In the genomic region with DNA sequence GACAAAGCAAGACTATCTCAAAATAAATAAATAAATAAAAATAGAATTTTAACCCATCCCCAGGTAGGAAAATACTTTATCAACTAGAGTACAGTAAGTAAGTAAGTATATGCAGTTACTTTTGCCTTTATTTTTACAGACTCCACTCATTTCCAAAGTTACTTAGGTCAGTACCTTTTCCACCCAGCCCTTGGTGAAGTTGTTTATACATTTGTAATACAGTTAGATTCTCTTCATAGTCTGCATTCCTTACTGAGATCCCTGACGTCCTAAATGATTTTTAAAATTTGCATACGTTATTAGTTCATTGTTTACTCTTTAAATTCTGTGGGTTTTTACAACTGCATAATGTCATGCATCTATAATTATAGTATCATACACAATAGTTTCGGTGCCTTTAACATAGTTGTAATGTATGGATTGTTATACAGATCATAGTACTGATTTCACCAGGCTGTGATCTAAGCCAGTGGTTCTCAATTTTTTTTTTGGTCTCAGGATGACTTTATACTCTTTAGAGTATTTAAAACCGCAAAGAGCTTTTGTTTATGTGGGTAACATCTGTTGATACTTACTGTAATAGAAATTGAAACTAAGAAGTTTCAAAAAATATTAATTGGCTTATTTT, we compare ENCODE assay signal across 10 cellular contexts. TPM values are rescaled to one million over a fixed set of nuclear protein-coding genes. Genes with fewer than 3 reads are reported as not detected.
A peak's percentile ranks its signal among the peaks of the same experiment; 100 is the strongest.
DNase-seq lines count a peak whose midpoint lies in the region; ATAC-seq and TF ChIP-seq lines count a peak whose summit lies in the region.
"Had no signal": no experiment of that assay in that cellular context is flagged by ENCODE, and none has a peak within 500 bp of the region (broad histone marks: within the 10 kb centered on the region; RNA-seq: fewer than 3 reads in every experiment).

No MANE protein-coding gene starts in this region.

- H2BK120ac ChIP-seq in mesendoderm (ENCODE audit: low read depth, low read length), result no peak overlapping the region

- no peak overlapping the region for H3K4me3 ChIP-seq in naive thymus-derived CD4-positive, alpha-beta T cell (ENCODE audit: low read length)
- H3K4me3 ChIP-seq in lower leg skin (ENCODE audit: low read depth, poor library complexity, severe bottlenecking), result no peak overlapping the region
- no peak overlapping the region for H3K4me3 ChIP-seq in mesendoderm (ENCODE audit: low read length)

- no peak overlapping the region for H3K56ac ChIP-seq in mesendoderm (ENCODE audit: low read length)

- H3K27me3 Mint-ChIP-seq in naive thymus-derived CD4-positive, alpha-beta T cell, result no peaks in the 10 kb centered on the region
- H3K27me3 Mint-ChIP-seq: activated naive CD4-positive, alpha-beta T cell treated with anti-CD3 and anti-CD28 coated beads, Interleukin-2, amount 50 U/mL, for 24 hours had no signal

- TF ChIP-seq POLR2A in lower leg skin (IDR thresholded peaks at IDR 0.05), result no peak

- H2AK5ac ChIP-seq in mesendoderm (ENCODE audit: low read length), result no peak overlapping the region

- H2BK15ac ChIP-seq in mesendoderm (replicated peaks; ENCODE audit: low read depth), result no peak overlapping the region

- H3K18ac ChIP-seq in mesendoderm (ENCODE audit: low read length), result no peak overlapping the region

- no peaks in the 10 kb centered on the region for H3K9me3 ChIP-seq in naive thymus-derived CD4-positive, alpha-beta T cell (ENCODE audit: control insufficient read depth in 2 of 3, low read length in 3 of 3)

- H3K23ac ChIP-seq in mesendoderm (ENCODE audit: low read length), result no peak overlapping the region

- H4K8ac ChIP-seq in mesendoderm (ENCODE audit: low read depth, low read length), result no peak overlapping the region

- H3K4me1 Mint-ChIP-seq in naive thymus-derived CD4-positive, alpha-beta T cell, result peaks cover 26 to 49% (median 33%) of the 10 kb centered on the region in 7 donors

- H3K9me3 Mint-ChIP-seq in naive thymus-derived CD4-positive, alpha-beta T cell, result no peaks in the 10 kb centered on the region
- H3K9me3 Mint-ChIP-seq: activated naive CD4-positive, alpha-beta T cell treated with anti-CD3 and anti-CD28 coated beads, Interleukin-2, amount 50 U/mL, for 24 hours had no signal

- ATAC-seq in GM18858 (IDR thresholded peaks at IDR 0.05; ENCODE audit: unreplicated experiment), result peak; percentile 95
- peak; percentile 91 for ATAC-seq in HG02571 (IDR thresholded peaks at IDR 0.05; ENCODE audit: unreplicated experiment)
- ATAC-seq in naive thymus-derived CD4-positive, alpha-beta T cell, result peak; percentile 50

- peak; percentile 19 for DNase-seq in MV-4-11 (lab: John Stamatoyannopoulos, UW)
- DNase-seq in naive thymus-derived CD4-positive, alpha-beta T cell, result no peak
- DNase-seq in lower leg skin (ENCODE audit: low spot score in 2 of 2), result no peak
- DNase-seq in mesendoderm, result no peak
- no peak for DNase-seq in GF-D8 (lab: John Stamatoyannopoulos, UW)
- DNase-seq in NCI-H524 (lab: John Stamatoyannopoulos, UW), result no peak
- DNase-seq: KG1 had no signal

- H3K4ac ChIP-seq in mesendoderm (ENCODE audit: low read depth, low read length), result no peak overlapping the region

- no peak overlapping the region for H3K9ac ChIP-seq in mesendoderm (ENCODE audit: low read length)

- peaks cover 0 to 43% (median 25%) of the 10 kb centered on the region in 5 donors for H3K36me3 Mint-ChIP-seq in naive thymus-derived CD4-positive, alpha-beta T cell

- no peak overlapping the region for H2BK5ac ChIP-seq in mesendoderm (ENCODE audit: low read length)

- intact Hi-C loops in naive thymus-derived CD4-positive, alpha-beta T cell (cut with micrococcal nuclease), result loop anchor here (1.0 to 2.0 kb wide), 2 partner anchors 10 to 14 kb away; a partner anchor contains a TSS
- intact Hi-C loops in lower leg skin (cut with DNase I; ENCODE audit: low total_unique reads), result no loop called here

- CTCF ChIA-PET in naive thymus-derived CD4-positive, alpha-beta T cell (lab: Charles Lee), result interaction anchor here (0.8 kb wide), 1 partner anchor 10 kb away, joined by 3 read pairs; no protein-coding TSS in a partner anchor

- H3K79me2 ChIP-seq in mesendoderm (ENCODE audit: control insufficient read depth, insufficient read depth, low read length), result no peaks in the 10 kb centered on the region

- H3K4me1 ChIP-seq in naive thymus-derived CD4-positive, alpha-beta T cell (ENCODE audit: control insufficient read depth in 2 of 2, insufficient read depth in 2 of 2, low read length in 2 of 2), result peaks cover 0 to 20% of the 10 kb centered on the region in 2 donors
- no peaks in the 10 kb centered on the region for H3K4me1 ChIP-seq in mesendoderm (ENCODE audit: control insufficient read depth, low read depth, low read length)

- H3K4me3 Mint-ChIP-seq in naive thymus-derived CD4-positive, alpha-beta T cell, result peak overlapping the region in 4 of 10 donors; percentile 9 to 33 (median 15)
- H3K4me3 Mint-ChIP-seq: activated naive CD4-positive, alpha-beta T cell treated with anti-CD3 and anti-CD28 coated beads, Interleukin-2, amount 50 U/mL, for 24 hours had no signal

- 58 to 64% methylated on average over 4 of the region's 4 CpGs for WGBS in lower leg skin, 2 donors
- WGBS in mesendoderm (ENCODE audit: extremely low coverage, insufficient coverage, low lambda C conversion rate), result no CpG with 5 or more reads among the region's 4 CpGs

- no peaks in the 10 kb centered on the region for H3K27me3 ChIP-seq in naive thymus-derived CD4-positive, alpha-beta T cell (ENCODE audit: control insufficient read depth in 2 of 2, insufficient read depth in 2 of 2, low read length in 2 of 2)
- H3K27me3 ChIP-seq in mesendoderm (ENCODE audit: insufficient read depth, low read length, poor library complexity), result no peaks in the 10 kb centered on the region

- H3K4me2 ChIP-seq in mesendoderm (ENCODE audit: low read length), result no peak overlapping the region

- H3K36me3 ChIP-seq in naive thymus-derived CD4-positive, alpha-beta T cell (ENCODE audit: control insufficient read depth in 2 of 3, insufficient read depth in 3 of 3, low read length in 3 of 3), result peaks cover 0 to 4% (median 0%) of the 10 kb centered on the region in 3 experiments
- H3K36me3 ChIP-seq in mesendoderm (ENCODE audit: control insufficient read depth, insufficient read depth, low read length), result no peaks in the 10 kb centered on the region

- no peak for TF ChIP-seq CTCF in lower leg skin (IDR thresholded peaks at IDR 0.05)

- no peaks in the 10 kb centered on the region for H3K79me1 ChIP-seq in mesendoderm (ENCODE audit: low read length)

- H3K27ac Mint-ChIP-seq in naive thymus-derived CD4-positive, alpha-beta T cell, result peak overlapping the region in 2 of 9 donors; percentile 31 to 54
- H3K27ac Mint-ChIP-seq: activated naive CD4-positive, alpha-beta T cell treated with anti-CD3 and anti-CD28 coated beads, Interleukin-2, amount 50 U/mL, for 24 hours had no signal

- no peak overlapping the region for H4K5ac ChIP-seq in mesendoderm (ENCODE audit: low read length)

- H3K27ac ChIP-seq in naive thymus-derived CD4-positive, alpha-beta T cell (ENCODE audit: low read depth, low read length), result no peak overlapping the region
- no peak overlapping the region for H3K27ac ChIP-seq in mesendoderm (ENCODE audit: low read depth, low read length)

- POLR2A ChIA-PET in naive thymus-derived CD4-positive, alpha-beta T cell (lab: Charles Lee), result interaction anchor here (0.8 to 3.9 kb wide), 2 partner anchors 10 to 14 kb away, joined by 3 to 25 read pairs; a partner anchor contains a TSS

RNA-seq across cellular contexts. Expression of a gene that starts 10.4 kb away (rescaled TPM):
- 10 to 100 TPM; 16.7 to 30.0 (median 20.3) TPM for total RNA-seq in naive thymus-derived CD4-positive, alpha-beta T cell
- 10 to 100 TPM; 14.3 to 15.0 TPM for polyA plus RNA-seq in naive thymus-derived CD4-positive, alpha-beta T cell
- 10 to 100 TPM in 2 of 4 donors, 1 to 10 TPM in 2; 9.3 to 14.4 (median 9.9) TPM for total RNA-seq in lower leg skin
- 2.9 TPM for polyA plus RNA-seq in mesendoderm (2013, experiment 1 of 2)
- 3.0 TPM for polyA plus RNA-seq in mesendoderm (2013, experiment 2 of 2)

RNA-seq across cellular contexts. Expression of a gene that starts 10.6 kb away (rescaled TPM):
- total RNA-seq in naive thymus-derived CD4-positive, alpha-beta T cell, result 1 to 10 TPM; 2.9 to 5.9 (median 4.6) TPM
- polyA plus RNA-seq in naive thymus-derived CD4-positive, alpha-beta T cell, result 1 to 10 TPM; 4.3 to 4.9 TPM
- total RNA-seq in lower leg skin, result 10 to 100 TPM; 14.9 to 31.1 (median 26.3) TPM
- polyA plus RNA-seq in mesendoderm (2013, experiment 1 of 2), result 3.6 TPM
- polyA plus RNA-seq in mesendoderm (2013, experiment 2 of 2), result 3.5 TPM

RNA-seq across cellular contexts. Expression of a gene that starts 41.3 kb away (rescaled TPM):
- 100 to 1,000 TPM in 4 of 5 experiments, 10 to 100 TPM in 1; 96.0 to 132 (median 126) TPM for total RNA-seq in naive thymus-derived CD4-positive, alpha-beta T cell
- 10 to 100 TPM; 80.6 to 88.4 TPM for polyA plus RNA-seq in naive thymus-derived CD4-positive, alpha-beta T cell
- 10 to 100 TPM; 21.2 to 49.4 (median 32.0) TPM for total RNA-seq in lower leg skin
- polyA plus RNA-seq in mesendoderm (2013, experiment 1 of 2), result 9.3 TPM
- 9.1 TPM for polyA plus RNA-seq in mesendoderm (2013, experiment 2 of 2)
